6 cellular contexts compared by ENCODE assay signal in the genomic region with DNA sequence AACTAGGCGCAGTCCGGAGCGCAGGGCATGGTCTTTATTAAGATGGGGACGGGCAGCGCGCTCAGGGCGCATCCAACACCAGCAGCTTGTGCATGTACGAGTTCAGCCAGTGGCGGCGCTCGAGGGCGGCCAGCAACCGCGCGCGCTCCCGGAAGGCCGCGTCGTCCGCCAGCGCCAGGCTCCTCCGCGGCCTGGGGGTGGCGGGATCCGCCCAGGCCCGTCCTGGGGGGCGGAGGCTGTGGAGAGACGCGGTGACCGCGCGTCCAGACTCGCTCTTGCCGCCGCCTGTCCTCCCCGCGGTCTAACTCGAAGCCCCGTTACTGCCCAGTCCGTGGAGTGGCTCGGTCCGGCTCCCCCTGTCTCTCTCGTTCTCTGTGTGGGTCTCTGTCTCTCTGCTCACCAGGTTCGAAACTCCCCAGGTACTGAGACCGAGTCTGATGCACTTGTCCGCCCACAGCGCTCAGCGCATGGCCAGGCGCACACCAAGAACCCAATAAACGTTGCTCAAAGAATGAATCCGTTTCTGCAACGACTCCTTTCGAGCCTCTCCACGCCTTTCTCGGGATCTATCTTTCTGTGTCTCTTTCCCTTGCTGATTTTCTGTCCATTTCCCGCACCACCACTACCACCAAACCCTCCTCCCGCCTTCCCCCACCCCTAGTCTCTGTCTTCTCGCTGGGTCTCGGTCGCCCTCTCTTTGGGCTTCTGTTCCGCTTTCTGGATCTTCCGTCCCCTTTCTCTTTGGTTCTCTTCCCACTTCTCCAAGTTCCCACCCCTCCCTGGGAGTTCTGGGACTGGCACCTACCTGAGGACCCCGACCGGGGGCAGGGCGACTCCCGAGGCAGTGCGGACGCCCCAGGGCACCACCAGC. TPM values are rescaled to one million over a fixed set of nuclear protein-coding genes. Genes with fewer than 3 reads are reported as not detected.
DNase-seq lines count a peak whose midpoint lies in the region; ATAC-seq and TF ChIP-seq lines count a peak whose summit lies in the region.

No MANE protein-coding gene starts in this region.

- 3 to 6% methylated on average over 19 to 34 of the region's 69 CpGs for WGBS in gastroesophageal sphincter (ENCODE audit: low coverage in 1 of 2), 2 donors
- WGBS in thymus: 6% methylated on average over 69 of the region's 69 CpGs

- peak in 2 of 4 experiments; percentile 41 to 54 for TF ChIP-seq CTCF in gastroesophageal sphincter (IDR thresholded peaks at IDR 0.05)

- no peak for TF ChIP-seq POLR2A in gastroesophageal sphincter (IDR thresholded peaks at IDR 0.05)

- H3K4me3 ChIP-seq in H7 (ENCODE audit: insufficient read depth, low read depth, low read length) (peak overlapping the region; percentile 44), gastroesophageal sphincter (peak overlapping the region in 1 of 2 donors; percentile 15), thymus (ENCODE audit: low read length) (peak overlapping the region; percentile 12)

- H3K9me3 ChIP-seq in gastroesophageal sphincter (no peaks in the 10 kb centered on the region), thymus (ENCODE audit: control insufficient read depth) (no peaks in the 10 kb centered on the region)

- peaks cover 70% of the 10 kb centered on the region for H3K27me3 ChIP-seq in H7 (ENCODE audit: control insufficient read depth, insufficient read depth, low read length)
- peaks cover 100% of the 10 kb centered on the region for H3K27me3 ChIP-seq in gastroesophageal sphincter
- H3K27me3 ChIP-seq in thymus (ENCODE audit: control insufficient read depth, insufficient read depth): peaks cover 71% of the 10 kb centered on the region

- peak; percentile 65 for ATAC-seq in gastroesophageal sphincter
- no peak for ATAC-seq in HG02610 (IDR thresholded peaks at IDR 0.05; ENCODE audit: unreplicated experiment)
- no peak for ATAC-seq in GM21576 (IDR thresholded peaks at IDR 0.05; ENCODE audit: unreplicated experiment)

- DNase-seq in H7 (peak; percentile 92), T-helper 2 cell (peak in 3 of 5 experiments; percentile 36 to 74 (median 39))

- TF ChIP-seq EP300 in gastroesophageal sphincter (IDR thresholded peaks at IDR 0.05): no peak

- H3K4me1 ChIP-seq in gastroesophageal sphincter: peaks cover 0 to 36% (median 23%) of the 10 kb centered on the region in 3 donors
- peaks cover 4% of the 10 kb centered on the region for H3K4me1 ChIP-seq in thymus (ENCODE audit: control insufficient read depth, insufficient read depth, low read length)

- no peaks in the 10 kb centered on the region for H3K36me3 ChIP-seq in H7 (replicated peaks; ENCODE audit: control insufficient read depth, insufficient read depth, low read length)
- H3K36me3 ChIP-seq in gastroesophageal sphincter: no peaks in the 10 kb centered on the region
- H3K36me3 ChIP-seq in thymus (ENCODE audit: control insufficient read depth, insufficient read depth): no peaks in the 10 kb centered on the region

- H3K27ac ChIP-seq in gastroesophageal sphincter: no peak overlapping the region
- no peak overlapping the region for H3K27ac ChIP-seq in thymus (ENCODE audit: low read depth)

RNA-seq across cellular contexts. Expression of gene PTH2, which starts 0.6 kb away (rescaled TPM):
- not detected in 2 replicates for total RNA-seq in H7 (2014; rRNA removed; shearing (Covaris generic))
- total RNA-seq in gastroesophageal sphincter: not detected
- polyA plus RNA-seq in thymus: not detected

RNA-seq across cellular contexts. Expression of gene GFY, which starts 2.5 kb away (rescaled TPM):
- not detected in 2 replicates for total RNA-seq in H7 (2014; rRNA removed; shearing (Covaris generic))
- not detected for total RNA-seq in gastroesophageal sphincter
- polyA plus RNA-seq in thymus: 0.05 TPM

RNA-seq across cellular contexts. Expression of gene SLC17A7, which starts 18.7 kb away (rescaled TPM):
- total RNA-seq in H7 (2014; rRNA removed; shearing (Covaris generic)): 0.14 and 0.26 TPM in 2 replicates
- total RNA-seq in gastroesophageal sphincter: 1 to 10 TPM; 1.1 to 1.7 (median 1.2) TPM
- 0.57 TPM for polyA plus RNA-seq in thymus

RNA-seq across cellular contexts. Expression of gene PIH1D1, which starts 29.0 kb away (rescaled TPM):
- 172 and 194 TPM in 2 replicates for total RNA-seq in H7 (2014; rRNA removed; shearing (Covaris generic))
- total RNA-seq in gastroesophageal sphincter: 10 to 100 TPM; 67.2 to 82.4 (median 72.5) TPM
- polyA plus RNA-seq in thymus: 130 TPM

RNA-seq across cellular contexts. Expression of gene ALDH16A1, which starts 30.4 kb away (rescaled TPM):
- total RNA-seq in H7 (2014; rRNA removed; shearing (Covaris generic)): 55.5 and 62.2 TPM in 2 replicates
- total RNA-seq in gastroesophageal sphincter: 10 to 100 TPM; 11.8 to 34.4 (median 22.2) TPM
- polyA plus RNA-seq in thymus: 51.6 TPM
